ENCODE assay signal across 8 cellular contexts in the genomic region with DNA sequence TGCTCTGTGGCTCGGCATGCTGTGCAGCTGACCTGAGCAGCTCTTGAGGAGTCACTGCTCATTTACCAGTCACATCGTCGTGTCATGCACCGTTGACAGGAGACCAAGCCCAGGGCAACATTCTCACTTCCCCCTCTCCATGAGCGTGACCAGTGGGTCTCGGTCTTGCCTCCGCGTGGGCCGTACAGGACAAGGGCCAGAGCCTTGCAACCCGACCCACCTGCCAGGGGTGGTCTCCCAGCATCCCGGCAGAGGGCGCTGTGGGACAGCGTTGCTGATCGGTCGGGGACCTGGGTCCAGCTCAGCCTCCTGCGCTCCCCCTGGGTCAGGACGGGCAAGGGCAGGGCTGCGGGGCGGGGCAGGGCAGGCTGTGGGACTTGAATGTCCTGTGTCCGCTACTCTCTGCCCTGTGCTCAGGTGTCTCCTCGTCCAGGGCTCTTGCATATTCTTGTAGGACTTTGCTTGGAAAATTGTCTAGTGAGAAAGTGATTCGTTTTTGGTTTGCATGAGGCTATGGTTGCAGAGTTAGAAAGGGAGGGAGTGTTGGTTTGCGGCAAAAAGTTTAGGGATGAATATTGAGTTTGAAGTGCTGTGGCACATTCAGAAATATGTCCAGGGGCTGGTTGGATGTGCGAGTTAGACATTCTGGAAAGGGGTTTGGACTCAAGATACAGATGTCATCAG. TPM values are rescaled to one million over a fixed set of nuclear protein-coding genes. Genes with fewer than 3 reads are reported as not detected.
DNase-seq lines count a peak whose midpoint lies in the region; ATAC-seq and TF ChIP-seq lines count a peak whose summit lies in the region.

No MANE protein-coding gene starts in this region.

- H2AFZ ChIP-seq in OCI-LY3 (ENCODE audit: low read depth, low read length): peak overlapping the region; percentile 32; the same call in 1 of the 2 replicates

- H3K36me3 Mint-ChIP-seq in natural killer cell treated with Interleukin-12 subunit alpha and Interleukin-12 subunit beta and Interleukin-15 and Interleukin-18, amount 100 ng/mL, for 72 hours: peaks cover 13% of the 10 kb centered on the region

- WGBS in esophagus squamous epithelium, 2 donors: 25 to 32% methylated on average over 4 to 5 of the region's 24 CpGs

- H3K36me3 ChIP-seq in OCI-LY3 (replicated peaks; ENCODE audit: low read depth, low read length) (peaks cover 19% of the 10 kb centered on the region), esophagus squamous epithelium (peaks cover under 1 to 22% (median 13%) of the 10 kb centered on the region in 3 donors)

- no peak overlapping the region for H3K27ac ChIP-seq in OCI-LY3 (ENCODE audit: low read length)
- no peak overlapping the region for H3K27ac ChIP-seq in esophagus squamous epithelium

- ATAC-seq in GM19467 (IDR thresholded peaks at IDR 0.05; ENCODE audit: unreplicated experiment): peak; percentile 85
- ATAC-seq in natural killer cell treated with Interleukin-12 subunit alpha and Interleukin-12 subunit beta and Interleukin-15 and Interleukin-18, amount 100 ng/mL, for 72 hours: peak; percentile 93 to 95

- H3K27me3 ChIP-seq in OCI-LY3 (ENCODE audit: low read depth, low read length): no peaks in the 10 kb centered on the region
- H3K27me3 ChIP-seq in esophagus squamous epithelium: no peaks in the 10 kb centered on the region

- H3K27me3 Mint-ChIP-seq in natural killer cell treated with Interleukin-12 subunit alpha and Interleukin-12 subunit beta and Interleukin-15 and Interleukin-18, amount 100 ng/mL, for 72 hours: peaks cover 8 to 9% of the 10 kb centered on the region in 2 donors

- no peaks in the 10 kb centered on the region for H3K9me3 Mint-ChIP-seq in natural killer cell treated with Interleukin-12 subunit alpha and Interleukin-12 subunit beta and Interleukin-15 and Interleukin-18, amount 100 ng/mL, for 72 hours

- H3K4me3 ChIP-seq in OCI-LY3 (ENCODE audit: low read length): peak overlapping the region; percentile 67
- H3K4me3 ChIP-seq in esophagus squamous epithelium: peak overlapping the region in 1 of 4 donors; percentile 49

- TF ChIP-seq CTCF in OCI-LY3 (IDR thresholded peaks at IDR 0.05; ENCODE audit: low read depth, low read length) (peak; percentile 88), esophagus squamous epithelium (IDR thresholded peaks at IDR 0.05) (peak; percentile 85 to 94 (median 90))

- H3K79me2 ChIP-seq in OCI-LY3 (ENCODE audit: low read length): no peaks in the 10 kb centered on the region

- H3K9me3 ChIP-seq in OCI-LY3 (ENCODE audit: insufficient read depth, low read length) (no peaks in the 10 kb centered on the region), esophagus squamous epithelium (no peaks in the 10 kb centered on the region)

- no peak for TF ChIP-seq POLR2A in esophagus squamous epithelium (IDR thresholded peaks at IDR 0.05)

- H3K9ac ChIP-seq in OCI-LY3 (ENCODE audit: low read length): no peak overlapping the region

- H3K4me2 ChIP-seq in OCI-LY3 (ENCODE audit: low read length): peak overlapping the region; percentile 85

- no peak overlapping the region for H3K27ac Mint-ChIP-seq in natural killer cell treated with Interleukin-12 subunit alpha and Interleukin-12 subunit beta and Interleukin-15 and Interleukin-18, amount 100 ng/mL, for 72 hours

- 0 out of 2 replicates have a peak, but pooled peaks cover 11% of the 10 kb centered on the region for H4K20me1 ChIP-seq in OCI-LY3 (ENCODE audit: insufficient read depth, low read length)

- no peak overlapping the region for H3K4me3 Mint-ChIP-seq in natural killer cell treated with Interleukin-12 subunit alpha and Interleukin-12 subunit beta and Interleukin-15 and Interleukin-18, amount 100 ng/mL, for 72 hours

- DNase-seq in COLO829 (ENCODE audit: low spot score) (peak; percentile 69), HPDE6-E6E7 (ENCODE audit: extremely low spot score) (peak; percentile 74), activated T-cell treated with anti-CD3 and anti-CD28 coated beads for 24 hours (ENCODE audit: low read depth) (peak; percentile 74), esophagus squamous epithelium (lab: John Stamatoyannopoulos, UW) (peak; percentile 19)
- DNase-seq in natural killer cell treated with Interleukin-12 subunit alpha and Interleukin-12 subunit beta and Interleukin-15 and Interleukin-18, amount 100 ng/mL, for 72 hours (ENCODE audit: low spot score): peak; percentile 83
- DNase-seq in stimulated activated naive CD4-positive, alpha-beta T cell treated with Interleukin-2 at 50 U/mL for 16 hours (lab: John Stamatoyannopoulos, UW): peak; percentile 73

- H3K4me1 ChIP-seq in OCI-LY3 (ENCODE audit: low read length) (peaks cover 9% of the 10 kb centered on the region), esophagus squamous epithelium (peaks cover 0 to 11% (median 5%) of the 10 kb centered on the region in 3 donors)

- intact Hi-C loops in esophagus squamous epithelium (cut with DNase I): loop anchor here (5.0 kb wide), 1 partner anchor 230 kb away; no protein-coding TSS in a partner anchor

- peaks cover 16 to 25% of the 10 kb centered on the region in 2 donors for H3K4me1 Mint-ChIP-seq in natural killer cell treated with Interleukin-12 subunit alpha and Interleukin-12 subunit beta and Interleukin-15 and Interleukin-18, amount 100 ng/mL, for 72 hours (ENCODE audit: low read depth in 2 of 2)

RNA-seq across cellular contexts. Expression of a gene that starts 16.2 kb away (rescaled TPM):
- 100 to 1,000 TPM; 476 to 665 (median 547) TPM for total RNA-seq in esophagus squamous epithelium
- total RNA-seq in natural killer cell treated with Interleukin-12 subunit alpha and Interleukin-12 subunit beta and Interleukin-15 and Interleukin-18, amount 100 ng/mL, for 72 hours: 1,000 to 10,000 TPM in 1 of 2 donors, 100 to 1,000 TPM in 1; 997 to 1,080 TPM

RNA-seq across cellular contexts. Expression of a gene that starts 41.5 kb away (rescaled TPM):
- total RNA-seq in esophagus squamous epithelium: 10 to 100 TPM; 21.4 to 34.4 (median 27.0) TPM
- total RNA-seq in natural killer cell treated with Interleukin-12 subunit alpha and Interleukin-12 subunit beta and Interleukin-15 and Interleukin-18, amount 100 ng/mL, for 72 hours: 10 to 100 TPM; 42.9 to 45.7 TPM

Comparison
In these comparisons a context has a peak if more than half of its experiments do, and no peak if none do; other contexts are left out.
1. DNase-seq: peak in every context shown above with its lines; median percentile 83 in natural killer cell treated with Interleukin-12 subunit alpha and Interleukin-12 subunit beta and Interleukin-15 and Interleukin-18, amount 100 ng/mL, for 72 hours; 74 in HPDE6-E6E7; 74 in activated T-cell treated with anti-CD3 and anti-CD28 coated beads for 24 hours; 73 in stimulated activated naive CD4-positive, alpha-beta T cell treated with Interleukin-2 at 50 U/mL for 16 hours; 69 in COLO829; 19 in esophagus squamous epithelium.